In the genomic region with DNA sequence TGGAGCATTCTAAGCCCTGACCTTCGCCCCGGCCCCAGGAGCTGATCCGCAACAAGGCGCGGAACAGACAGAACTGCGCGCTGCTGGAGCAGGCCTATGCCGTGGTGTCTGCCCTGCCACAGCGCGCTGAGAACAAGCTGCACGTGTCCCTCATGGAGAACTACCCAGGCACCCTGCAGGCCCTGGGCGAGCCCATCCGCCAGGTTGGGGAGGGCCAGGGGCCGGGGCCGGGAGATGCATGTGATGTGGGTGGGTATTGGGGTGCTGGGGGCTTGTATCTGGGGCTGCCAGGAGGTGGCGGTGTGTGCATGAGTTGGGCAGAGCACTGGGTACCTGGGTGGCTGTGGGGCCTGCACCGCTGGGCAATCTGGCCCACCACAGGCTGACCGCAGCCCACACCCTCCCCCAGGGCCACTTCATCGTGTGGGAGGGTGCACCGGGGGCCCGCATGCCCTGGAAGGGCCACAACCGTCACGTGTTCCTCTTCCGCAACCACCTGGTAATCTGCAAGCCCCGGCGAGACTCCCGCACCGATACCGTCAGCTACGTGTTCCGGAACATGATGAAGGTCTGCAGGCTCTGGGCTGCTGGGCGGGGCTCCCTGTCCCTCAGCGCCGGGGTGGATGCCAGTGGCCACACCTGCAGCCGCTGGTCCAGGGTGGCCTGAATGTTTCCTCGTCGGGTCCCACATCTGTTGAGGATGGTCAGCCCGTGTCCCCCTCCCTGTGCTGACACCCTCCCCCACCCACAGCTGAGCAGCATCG, we compare ENCODE assay signal across 10 cellular contexts.
DNase-seq lines count a peak whose midpoint lies in the region; ATAC-seq and TF ChIP-seq lines count a peak whose summit lies in the region.
"Had no signal": no experiment of that assay in that cellular context is flagged by ENCODE, and none has a peak within 500 bp of the region (broad histone marks: within the 10 kb centered on the region; RNA-seq: fewer than 3 reads in every experiment).

No MANE protein-coding gene starts in this region.

- intact Hi-C loops in psoas muscle (cut with DNase I), result no loop called here

- H3K4me3 ChIP-seq in cardiac muscle cell (no peak overlapping the region), psoas muscle (no peak overlapping the region)
- H3K4me3 ChIP-seq: breast epithelium had no signal

- H3K36me3 ChIP-seq in cardiac muscle cell, result peaks cover 51% of the 10 kb centered on the region
- peaks cover 4 to 100% of the 10 kb centered on the region in 2 donors for H3K36me3 ChIP-seq in psoas muscle (ENCODE audit: insufficient read depth in 1 of 2, low read depth in 1 of 2)
- H3K36me3 ChIP-seq: breast epithelium had no signal

- H3K27me3 ChIP-seq in cardiac muscle cell (no peaks in the 10 kb centered on the region), psoas muscle (ENCODE audit: insufficient read depth in 3 of 3, low read length in 2 of 3) (no peaks in the 10 kb centered on the region)
- H3K27me3 ChIP-seq: breast epithelium had no signal

- ATAC-seq in psoas muscle, result peak in 1 of 4 donors; percentile 1
- ATAC-seq in HG02973 (IDR thresholded peaks at IDR 0.05; ENCODE audit: unreplicated experiment), result no peak

- DNase-seq in activated CD4-positive, CD25-positive, alpha-beta regulatory T cell treated with anti-CD3 and anti-CD28 coated beads, Interleukin-2, amount 50 U/mL, for 72 hours, result peak; percentile 23
- DNase-seq in activated CD4-positive, CD25-positive, alpha-beta regulatory T cell (lab: John Stamatoyannopoulos, UW), result no peak
- peak; percentile 8 for DNase-seq in NCI-H69 (lab: John Stamatoyannopoulos, UW)
- peak in 1 of 2 donors; percentile 11 for DNase-seq in cardiac muscle cell (ENCODE audit: low read depth in 1 of 2, low spot score in 1 of 2)
- peak; percentile 15 to 67 for DNase-seq in psoas muscle
- no peak for DNase-seq in globus pallidus (ENCODE audit: low spot score)
- DNase-seq in CD1c-positive myeloid dendritic cell (ENCODE audit: extremely low spot score), result no peak
- DNase-seq: immature natural killer cell had no signal

- H3K4me1 ChIP-seq in cardiac muscle cell (ENCODE audit: low read depth), result no peaks in the 10 kb centered on the region
- H3K4me1 ChIP-seq in psoas muscle, result peaks cover 6% of the 10 kb centered on the region
- H3K4me1 ChIP-seq: breast epithelium had no signal

- H3K27ac ChIP-seq in cardiac muscle cell (no peak overlapping the region), psoas muscle (no peak overlapping the region)
- H3K27ac ChIP-seq: breast epithelium had no signal

- 70 to 80% (median 75%) methylated on average over 38 to 39 of the region's 39 CpGs for WGBS in psoas muscle, 3 donors

- H3K9me3 ChIP-seq in cardiac muscle cell (ENCODE audit: low read depth) (no peaks in the 10 kb centered on the region), psoas muscle (no peaks in the 10 kb centered on the region)
- H3K9me3 ChIP-seq: breast epithelium had no signal

- TF ChIP-seq CTCF in cardiac muscle cell (IDR thresholded peaks at IDR 0.05; ENCODE audit: low read depth, low read length) (peak; percentile 46), psoas muscle (IDR thresholded peaks at IDR 0.05) (no peak)

Comparison
In these comparisons a context has a peak if more than half of its experiments do, and no peak if none do; other contexts are left out.
1. DNase-seq: peak in activated CD4-positive, CD25-positive, alpha-beta regulatory T cell treated with anti-CD3 and anti-CD28 coated beads, Interleukin-2, amount 50 U/mL, for 72 hours (single experiment), NCI-H69 (single experiment) and psoas muscle (2 of 2); none in activated CD4-positive, CD25-positive, alpha-beta regulatory T cell (0 of 4), globus pallidus (single experiment) and CD1c-positive myeloid dendritic cell (single experiment).